10 cellular contexts compared by ENCODE assay signal in genomic region chr13:97257228-97257755, GRCh38. TPM values are rescaled to one million over a fixed set of nuclear protein-coding genes. Genes with fewer than 3 reads are reported as not detected.
DNase-seq lines count a peak whose midpoint lies in the region; ATAC-seq and TF ChIP-seq lines count a peak whose summit lies in the region.
"Had no signal": no experiment of that assay in that cellular context is flagged by ENCODE, and none has a peak within 500 bp of the region (broad histone marks: within the 10 kb centered on the region; RNA-seq: fewer than 3 reads in every experiment).

No MANE protein-coding gene starts in this region.

- H3K27me3 ChIP-seq in body of pancreas, result no peaks in the 10 kb centered on the region
- H3K27me3 ChIP-seq in upper lobe of right lung, result no peaks in the 10 kb centered on the region

- H3K4me3 Mint-ChIP-seq in activated T-cell treated with anti-CD3 and anti-CD28 coated beads, Interleukin-2, amount 50 U/mL, for 72 hours, result peak overlapping the region; percentile 62 to 69
- no peak overlapping the region for H3K4me3 Mint-ChIP-seq in memory B cell

- H3K4me1 Mint-ChIP-seq in activated T-cell treated with anti-CD3 and anti-CD28 coated beads, Interleukin-2, amount 50 U/mL, for 72 hours (ENCODE audit: low read depth), result peaks cover 77% of the 10 kb centered on the region
- peaks cover 41% of the 10 kb centered on the region for H3K4me1 Mint-ChIP-seq in memory B cell

- H3K27me3 Mint-ChIP-seq in activated T-cell treated with anti-CD3 and anti-CD28 coated beads, Interleukin-2, amount 50 U/mL, for 72 hours (ENCODE audit: low read depth), result no peaks in the 10 kb centered on the region
- H3K27me3 Mint-ChIP-seq in memory B cell, result no peaks in the 10 kb centered on the region

- no peaks in the 10 kb centered on the region for H3K9me3 ChIP-seq in body of pancreas
- no peaks in the 10 kb centered on the region for H3K9me3 ChIP-seq in upper lobe of right lung

- no peak for DNase-seq in activated T-cell treated with anti-CD3 and anti-CD28 coated beads, Interleukin-2, amount 50 U/mL, for 72 hours
- no peak for DNase-seq in activated T-cell treated with anti-CD3 and anti-CD28 coated beads, Interleukin-2, amount 50 U/mL, for 1 hour
- no peak for DNase-seq in body of pancreas
- DNase-seq in memory B cell (ENCODE audit: low spot score in 2 of 2), result no peak
- no peak for DNase-seq in upper lobe of right lung
- DNase-seq in Kasumi-1 (lab: John Stamatoyannopoulos, UW), result no peak
- no peak for DNase-seq in NCI-H2081 (lab: John Stamatoyannopoulos, UW)
- no peak for DNase-seq in stimulated activated naive CD4-positive, alpha-beta T cell treated with Interleukin-2 at 50 U/mL for 16 hours (lab: John Stamatoyannopoulos, UW)
- DNase-seq: GOT3 had no signal

- peak overlapping the region; percentile 73 for H3K27ac Mint-ChIP-seq in activated T-cell treated with anti-CD3 and anti-CD28 coated beads, Interleukin-2, amount 50 U/mL, for 72 hours
- peak overlapping the region; percentile 28 for H3K27ac Mint-ChIP-seq in memory B cell

- H3K36me3 ChIP-seq in body of pancreas (replicated peaks in 1 of 2; ENCODE audit: insufficient read depth in 1 of 2, low read depth in 2 of 2) (no peaks in the 10 kb centered on the region), upper lobe of right lung (no peaks in the 10 kb centered on the region)

- H3K27ac ChIP-seq in body of pancreas, result peak overlapping the region; percentile 72 to 89 (median 86)
- H3K27ac ChIP-seq in upper lobe of right lung, result peak overlapping the region; percentile 76
- H3K27ac ChIP-seq: HL-60 had no signal

- ATAC-seq in activated T-cell treated with anti-CD3 and anti-CD28 coated beads, Interleukin-2, amount 50 U/mL, for 72 hours (replicated peaks in 1 of 2), result no peak
- ATAC-seq in body of pancreas (no peak), memory B cell (ENCODE audit: low read depth) (no peak), upper lobe of right lung (no peak)

- peaks cover 2 to 13% of the 10 kb centered on the region in 2 donors for H3K36me3 Mint-ChIP-seq in activated T-cell treated with anti-CD3 and anti-CD28 coated beads, Interleukin-2, amount 50 U/mL, for 72 hours (ENCODE audit: insufficient read depth in 2 of 2)
- peaks cover 10% of the 10 kb centered on the region for H3K36me3 Mint-ChIP-seq in memory B cell

- intact Hi-C loops in body of pancreas (cut with DNase I), result no loop called here
- intact Hi-C loops in upper lobe of right lung (cut with DNase I), result no loop called here

- no peaks in the 10 kb centered on the region for H3K9me3 Mint-ChIP-seq in activated T-cell treated with anti-CD3 and anti-CD28 coated beads, Interleukin-2, amount 50 U/mL, for 72 hours
- H3K9me3 Mint-ChIP-seq in memory B cell, result no peaks in the 10 kb centered on the region

- WGBS in body of pancreas, 2 donors, result 37 to 41% methylated on average over 6 of the region's 6 CpGs

- TF ChIP-seq CTCF in body of pancreas (IDR thresholded peaks at IDR 0.05) (no peak), upper lobe of right lung (IDR thresholded peaks at IDR 0.05) (no peak)

- peaks cover 77% of the 10 kb centered on the region for H3K4me1 ChIP-seq in body of pancreas
- peaks cover 76% of the 10 kb centered on the region for H3K4me1 ChIP-seq in upper lobe of right lung

- no peak overlapping the region for H3K4me3 ChIP-seq in body of pancreas
- H3K4me3 ChIP-seq in upper lobe of right lung, result no peak overlapping the region

- no peak for TF ChIP-seq POLR2A in body of pancreas (IDR thresholded peaks at IDR 0.05)

RNA-seq across cellular contexts. Expression of gene MBNL2, which starts 35.2 kb away (rescaled TPM):
- total RNA-seq in activated T-cell treated with anti-CD3 and anti-CD28 coated beads, Interleukin-2, amount 50 U/mL, for 72 hours, result 10 to 100 TPM; 14.9 to 26.9 TPM
- total RNA-seq in body of pancreas (10 to 100 TPM; 47.5 to 50.8 TPM), upper lobe of right lung (60.6 TPM)
